Comparison of ENCODE assay signal across 21 cellular contexts in the genomic region with DNA sequence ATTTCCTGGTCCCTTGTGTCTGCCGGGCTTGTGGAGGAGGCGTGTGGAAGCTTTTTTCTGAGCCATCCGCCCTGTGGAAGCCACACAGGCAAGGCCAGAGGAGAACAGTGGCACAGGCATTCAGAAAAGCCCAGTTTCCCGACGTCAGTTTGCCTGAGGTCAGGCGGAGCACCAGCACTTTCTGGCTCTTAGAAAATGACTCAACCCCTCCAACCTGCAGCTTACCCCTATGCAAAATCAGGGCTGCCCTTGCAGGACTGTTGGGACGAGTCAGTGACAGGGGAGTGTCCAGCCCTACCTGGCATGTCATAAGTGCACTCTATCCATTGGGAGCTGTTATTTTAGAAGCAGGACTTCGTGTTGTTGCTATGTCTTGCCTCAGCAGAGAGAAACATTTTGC.
DNase-seq lines count a peak whose midpoint lies in the region; ATAC-seq and TF ChIP-seq lines count a peak whose summit lies in the region.
"Had no signal": no experiment of that assay in that cellular context is flagged by ENCODE, and none has a peak within 500 bp of the region (broad histone marks: within the 10 kb centered on the region; RNA-seq: fewer than 3 reads in every experiment).

No MANE protein-coding gene starts in this region.

- H2BK15ac ChIP-seq in mesenchymal stem cell (ENCODE audit: low read depth, poor library complexity, severe bottlenecking) = no peak overlapping the region

- no peak overlapping the region for H4K91ac ChIP-seq in mesenchymal stem cell (ENCODE audit: low read length)

- H3K27me3 Mint-ChIP-seq in MCF 10A (ENCODE audit: insufficient read depth, unreplicated experiment) = no peaks in the 10 kb centered on the region
- H3K27me3 Mint-ChIP-seq: activated B cell treated with CpG ODN at 0.5 μM for 24 hours; CD4-positive, alpha-beta T cell had no signal

- peaks cover 0 to 14% of the 10 kb centered on the region in 2 donors for H3K9me3 ChIP-seq in breast epithelium
- peaks cover 0 to 9% (median 6%) of the 10 kb centered on the region in 5 donors for H3K9me3 ChIP-seq in subcutaneous abdominal adipose tissue (ENCODE audit: control insufficient read depth in 5 of 5, low read length in 5 of 5)
- H3K9me3 ChIP-seq in mesenchymal stem cell (ENCODE audit: control insufficient read depth, low read length) = peaks cover 13% of the 10 kb centered on the region
- H3K9me3 ChIP-seq: SJSA1 had no signal

- H3K27ac ChIP-seq in breast epithelium = no peak overlapping the region
- H3K27ac ChIP-seq in KMS-11 = peak overlapping the region; percentile 93
- H3K27ac ChIP-seq in epithelial cell of prostate = peak overlapping the region; percentile 27
- peak overlapping the region; percentile 37 for H3K27ac ChIP-seq in subcutaneous abdominal adipose tissue (ENCODE audit: low read depth, low read length)
- no peak overlapping the region for H3K27ac ChIP-seq in mesenchymal stem cell (ENCODE audit: low read length, poor library complexity, severe bottlenecking)
- H3K27ac ChIP-seq: neural progenitor cell, SJSA1, upper lobe of left lung had no signal

- no peak overlapping the region for H3K4me3 Mint-ChIP-seq in MCF 10A (ENCODE audit: unreplicated experiment)
- H3K4me3 Mint-ChIP-seq: activated B cell treated with CpG ODN at 0.5 μM for 24 hours; CD4-positive, alpha-beta T cell; mesothelial cell of epicardium; neural progenitor cell had no signal

- no TSS peak for BruUV-seq in MCF 10A (replicated peaks; lab: Mats Ljungman, UMichigan)

- H3K9ac ChIP-seq in KMS-11 (peak overlapping the region; percentile 4; the same call in 1 of the 2 replicates), subcutaneous abdominal adipose tissue (ENCODE audit: low read length in 5 of 5) (peak overlapping the region in 1 of 5 donors; percentile 15), mesenchymal stem cell (ENCODE audit: low read length) (no peak overlapping the region)
- H3K9ac ChIP-seq: neural progenitor cell had no signal

- peak overlapping the region in 1 of 2 experiments; percentile 57 for H2BK12ac ChIP-seq in mesenchymal stem cell (ENCODE audit: low read length in 2 of 2)

- peaks cover 13% of the 10 kb centered on the region for H3K9me3 Mint-ChIP-seq in MCF 10A (ENCODE audit: unreplicated experiment)

- no peaks in the 10 kb centered on the region for H3K79me2 ChIP-seq in KMS-11 (ENCODE audit: insufficient read depth, low read depth)

- POLR2A ChIA-PET in MCF 10A (lab: Yijun Ruan, JAX) = interaction anchor here (0.8 to 4.8 kb wide), 26 partner anchors 8 to 316 kb away, joined by 3 to 44 read pairs (median 5); partner anchors contain the start of gene NR3C1

- no peak overlapping the region for H2AK5ac ChIP-seq in mesenchymal stem cell (ENCODE audit: low read length, severe bottlenecking)

- ATAC-seq in HG02840 (IDR thresholded peaks at IDR 0.05; ENCODE audit: low FRiP score, unreplicated experiment) = no peak

- peak overlapping the region; percentile 53 for H3K27ac Mint-ChIP-seq in MCF 10A (ENCODE audit: low read depth, unreplicated experiment)
- H3K27ac Mint-ChIP-seq: activated B cell treated with CpG ODN at 0.5 μM for 24 hours; CD4-positive, alpha-beta T cell; mesothelial cell of epicardium; neural progenitor cell had no signal

- no peak overlapping the region for H3K23ac ChIP-seq in mesenchymal stem cell (ENCODE audit: low read length in 2 of 2)

- H2AFZ ChIP-seq in KMS-11 (ENCODE audit: low read depth) (no peak overlapping the region), mesenchymal stem cell (ENCODE audit: low read depth, low read length) (no peak overlapping the region)
- H2AFZ ChIP-seq: neural progenitor cell had no signal

- H3K4me2 ChIP-seq in KMS-11 (peak overlapping the region; percentile 70), mesenchymal stem cell (ENCODE audit: low read length, poor library complexity, severe bottlenecking) (no peak overlapping the region)
- H3K4me2 ChIP-seq: neural progenitor cell had no signal

- no peak overlapping the region for H3K4me3 ChIP-seq in breast epithelium
- H3K4me3 ChIP-seq in KMS-11 (IDR thresholded peaks at IDR 0.05; ENCODE audit: insufficient read depth, low read depth, low read length) = no peak overlapping the region
- no peak overlapping the region for H3K4me3 ChIP-seq in subcutaneous abdominal adipose tissue (ENCODE audit: low read depth in 1 of 5, low read length in 5 of 5)
- H3K4me3 ChIP-seq in mesenchymal stem cell (ENCODE audit: insufficient read depth in 1 of 2, low read depth in 1 of 2, low read length in 2 of 2) = no peak overlapping the region
- H3K4me3 ChIP-seq: neural progenitor cell, SJSA1, upper lobe of left lung had no signal

- H3K36me3 ChIP-seq in breast epithelium (no peaks in the 10 kb centered on the region), KMS-11 (ENCODE audit: insufficient read depth) (no peaks in the 10 kb centered on the region), subcutaneous abdominal adipose tissue (ENCODE audit: control insufficient read depth in 5 of 5, insufficient read depth in 5 of 5, low read length in 5 of 5) (no peaks in the 10 kb centered on the region), mesenchymal stem cell (ENCODE audit: control insufficient read depth in 1 of 2, insufficient read depth in 2 of 2, low read depth in 1 of 2, low read length in 2 of 2) (no peaks in the 10 kb centered on the region)
- H3K36me3 ChIP-seq: neural progenitor cell, upper lobe of left lung had no signal

- no peaks in the 10 kb centered on the region for H3K27me3 ChIP-seq in breast epithelium
- H3K27me3 ChIP-seq in KMS-11 (ENCODE audit: insufficient read depth, low read depth) = no peaks in the 10 kb centered on the region
- no peaks in the 10 kb centered on the region for H3K27me3 ChIP-seq in subcutaneous abdominal adipose tissue (ENCODE audit: control insufficient read depth in 5 of 5, insufficient read depth in 4 of 5, low read length in 5 of 5)
- H3K27me3 ChIP-seq in mesenchymal stem cell (ENCODE audit: control insufficient read depth in 1 of 2, insufficient read depth in 1 of 2, low read length in 2 of 2) = no peaks in the 10 kb centered on the region
- H3K27me3 ChIP-seq: neural progenitor cell, SJSA1, upper lobe of left lung had no signal

- H3K4me1 Mint-ChIP-seq in MCF 10A (ENCODE audit: insufficient read depth, unreplicated experiment) = peaks cover 16% of the 10 kb centered on the region

- no peaks in the 10 kb centered on the region for H4K20me1 ChIP-seq in KMS-11 (ENCODE audit: insufficient read depth)

- H3K18ac ChIP-seq in mesenchymal stem cell (ENCODE audit: low read depth in 1 of 2, low read length in 2 of 2) = no peak overlapping the region

- peaks cover 4% of the 10 kb centered on the region for H3K36me3 Mint-ChIP-seq in MCF 10A (ENCODE audit: insufficient read depth, unreplicated experiment)
- H3K36me3 Mint-ChIP-seq: mesothelial cell of epicardium, neural progenitor cell had no signal

- H3K79me1 ChIP-seq in mesenchymal stem cell (replicated peaks; ENCODE audit: low read length, poor library complexity, severe bottlenecking) = peaks cover 2% of the 10 kb centered on the region

- H4K8ac ChIP-seq in mesenchymal stem cell (ENCODE audit: low read length) = no peak overlapping the region

- H2BK5ac ChIP-seq in mesenchymal stem cell (ENCODE audit: low read depth, low read length, poor library complexity, severe bottlenecking) = no peak overlapping the region

- TF ChIP-seq POLR2A in breast epithelium (IDR thresholded peaks at IDR 0.05) = no peak

- H3K4ac ChIP-seq in mesenchymal stem cell (ENCODE audit: low read depth in 1 of 2, low read length in 2 of 2) = no peak overlapping the region

- H3K4me1 ChIP-seq in breast epithelium (no peaks in the 10 kb centered on the region), KMS-11 (ENCODE audit: low read depth, poor library complexity, severe bottlenecking) (peaks cover 100% of the 10 kb centered on the region), subcutaneous abdominal adipose tissue (ENCODE audit: control insufficient read depth in 5 of 5, insufficient read depth in 5 of 5, low read length in 5 of 5) (peaks cover 0 to 33% (median 18%) of the 10 kb centered on the region in 5 donors), mesenchymal stem cell (ENCODE audit: control insufficient read depth, insufficient read depth, low read depth, low read length) (no peaks in the 10 kb centered on the region)
- H3K4me1 ChIP-seq: neural progenitor cell had no signal

- 78% methylated on average over 8 of the region's 8 CpGs for WGBS in mesenchymal stem cell

- DNase-seq in MCF 10A (ENCODE audit: unreplicated experiment) (peak; percentile 41), breast epithelium (ENCODE audit: low spot score in 2 of 2) (no peak), epithelial cell of prostate (ENCODE audit: low read depth, low spot score) (no peak), middle frontal gyrus (ENCODE audit: extremely low spot score, low spot score) (no peak), mesenchymal stem cell (no peak)
- DNase-seq: activated B cell treated with CpG ODN at 0.5 μM for 24 hours; activated naive CD4-positive, alpha-beta T cell treated with Interleukin-2 at 50 U/mL for 16 hours; CD4-positive, alpha-beta T cell; foreskin fibroblast; hippocampal formation; KG1; kidney; NCI-H1105 treated with DMSO at 0.1 percent for 48 hours; NCI-H526; upper lobe of left lung had no signal

- CTCF ChIA-PET in MCF 10A (lab: Yijun Ruan, JAX) = interaction anchor here (0.6 to 1.5 kb wide), 4 partner anchors 8 to 183 kb away, joined by 3 to 6 read pairs (median 4); no protein-coding TSS in a partner anchor

- TF ChIP-seq CTCF in MCF 10A (IDR thresholded peaks at IDR 0.05; ENCODE audit: unreplicated experiment) (no peak), breast epithelium (IDR thresholded peaks at IDR 0.05) (no peak), KMS-11 (conservative IDR thresholded peaks at IDR 0.05; ENCODE audit: low read depth, low read length) (no peak)

- intact Hi-C loops in MCF 10A (cut with micrococcal nuclease) (no loop called here), breast epithelium (cut with DNase I; ENCODE audit: low total_unique reads) (no loop called here)

- H2BK120ac ChIP-seq in mesenchymal stem cell (ENCODE audit: low read depth, low read length) = no peak overlapping the region

- H3K14ac ChIP-seq in mesenchymal stem cell (ENCODE audit: low read length in 2 of 2) = no peak overlapping the region

Comparison
In these comparisons a context has a peak if more than half of its experiments do, and no peak if none do; other contexts are left out.
1. H3K27ac ChIP-seq: peak in KMS-11 (single experiment), epithelial cell of prostate (single experiment) and subcutaneous abdominal adipose tissue (single experiment); none in breast epithelium (0 of 2) and mesenchymal stem cell (single experiment).